In genomic region chr3:134428396-134428795, GRCh38 we compare ENCODE assay signal across 1 cellular context.
TF ChIP-seq lines count a peak whose summit lies in the region.

No MANE protein-coding gene starts in this region.

TF ChIP-seq in HCT116, 20 proteins besides CTCF, POLR2A, EP300 and RAD21 (continued from another document):
- TF ChIP-seq, protein P1, sequence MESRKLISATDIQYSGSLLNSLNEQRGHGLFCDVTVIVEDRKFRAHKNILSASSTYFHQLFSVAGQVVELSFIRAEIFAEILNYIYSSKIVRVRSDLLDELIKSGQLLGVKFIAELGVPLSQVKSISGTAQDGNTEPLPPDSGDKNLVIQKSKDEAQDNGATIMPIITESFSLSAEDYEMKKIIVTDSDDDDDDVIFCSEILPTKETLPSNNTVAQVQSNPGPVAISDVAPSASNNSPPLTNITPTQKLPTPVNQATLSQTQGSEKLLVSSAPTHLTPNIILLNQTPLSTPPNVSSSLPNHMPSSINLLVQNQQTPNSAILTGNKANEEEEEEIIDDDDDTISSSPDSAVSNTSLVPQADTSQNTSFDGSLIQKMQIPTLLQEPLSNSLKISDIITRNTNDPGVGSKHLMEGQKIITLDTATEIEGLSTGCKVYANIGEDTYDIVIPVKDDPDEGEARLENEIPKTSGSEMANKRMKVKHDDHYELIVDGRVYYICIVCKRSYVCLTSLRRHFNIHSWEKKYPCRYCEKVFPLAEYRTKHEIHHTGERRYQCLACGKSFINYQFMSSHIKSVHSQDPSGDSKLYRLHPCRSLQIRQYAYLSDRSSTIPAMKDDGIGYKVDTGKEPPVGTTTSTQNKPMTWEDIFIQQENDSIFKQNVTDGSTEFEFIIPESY (IDR thresholded peaks at IDR 0.05; ENCODE audit: extremely low read depth, insufficient replicate concordance, low read length): no peak
- no peak for TF ChIP-seq FOSL1 (IDR thresholded peaks at IDR 0.05; ENCODE audit: low read depth)
- TF ChIP-seq CBX3 (IDR thresholded peaks at IDR 0.05; ENCODE audit: low read depth): no peak
- no peak for TF ChIP-seq ZFX (IDR thresholded peaks at IDR 0.05)
- no peak for TF ChIP-seq SP1 (IDR thresholded peaks at IDR 0.05; ENCODE audit: low read depth)
- TF ChIP-seq YY1 (IDR thresholded peaks at IDR 0.05; ENCODE audit: extremely low read depth, insufficient replicate concordance, low read depth, low read length): no peak
- TF ChIP-seq CEBPB (IDR thresholded peaks at IDR 0.05; ENCODE audit: low read depth): no peak
- TF ChIP-seq TCF7L2 (IDR thresholded peaks at IDR 0.05; ENCODE audit: borderline replicate concordance, extremely low read depth, insufficient read depth, insufficient read length): no peak
- no peak for TF ChIP-seq JUND (IDR thresholded peaks at IDR 0.05)
- no peak for TF ChIP-seq EZH2 (IDR thresholded peaks at IDR 0.05)
- TF ChIP-seq ZNF274 (IDR thresholded peaks at IDR 0.05; ENCODE audit: low read depth, low read length): no peak
- TF ChIP-seq, protein P2, sequence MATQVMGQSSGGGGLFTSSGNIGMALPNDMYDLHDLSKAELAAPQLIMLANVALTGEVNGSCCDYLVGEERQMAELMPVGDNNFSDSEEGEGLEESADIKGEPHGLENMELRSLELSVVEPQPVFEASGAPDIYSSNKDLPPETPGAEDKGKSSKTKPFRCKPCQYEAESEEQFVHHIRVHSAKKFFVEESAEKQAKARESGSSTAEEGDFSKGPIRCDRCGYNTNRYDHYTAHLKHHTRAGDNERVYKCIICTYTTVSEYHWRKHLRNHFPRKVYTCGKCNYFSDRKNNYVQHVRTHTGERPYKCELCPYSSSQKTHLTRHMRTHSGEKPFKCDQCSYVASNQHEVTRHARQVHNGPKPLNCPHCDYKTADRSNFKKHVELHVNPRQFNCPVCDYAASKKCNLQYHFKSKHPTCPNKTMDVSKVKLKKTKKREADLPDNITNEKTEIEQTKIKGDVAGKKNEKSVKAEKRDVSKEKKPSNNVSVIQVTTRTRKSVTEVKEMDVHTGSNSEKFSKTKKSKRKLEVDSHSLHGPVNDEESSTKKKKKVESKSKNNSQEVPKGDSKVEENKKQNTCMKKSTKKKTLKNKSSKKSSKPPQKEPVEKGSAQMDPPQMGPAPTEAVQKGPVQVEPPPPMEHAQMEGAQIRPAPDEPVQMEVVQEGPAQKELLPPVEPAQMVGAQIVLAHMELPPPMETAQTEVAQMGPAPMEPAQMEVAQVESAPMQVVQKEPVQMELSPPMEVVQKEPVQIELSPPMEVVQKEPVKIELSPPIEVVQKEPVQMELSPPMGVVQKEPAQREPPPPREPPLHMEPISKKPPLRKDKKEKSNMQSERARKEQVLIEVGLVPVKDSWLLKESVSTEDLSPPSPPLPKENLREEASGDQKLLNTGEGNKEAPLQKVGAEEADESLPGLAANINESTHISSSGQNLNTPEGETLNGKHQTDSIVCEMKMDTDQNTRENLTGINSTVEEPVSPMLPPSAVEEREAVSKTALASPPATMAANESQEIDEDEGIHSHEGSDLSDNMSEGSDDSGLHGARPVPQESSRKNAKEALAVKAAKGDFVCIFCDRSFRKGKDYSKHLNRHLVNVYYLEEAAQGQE (IDR thresholded peaks at IDR 0.05; ENCODE audit: low read depth): no peak
- no peak for TF ChIP-seq SIN3A (IDR thresholded peaks at IDR 0.05; ENCODE audit: low read depth)
- TF ChIP-seq, protein P3, sequence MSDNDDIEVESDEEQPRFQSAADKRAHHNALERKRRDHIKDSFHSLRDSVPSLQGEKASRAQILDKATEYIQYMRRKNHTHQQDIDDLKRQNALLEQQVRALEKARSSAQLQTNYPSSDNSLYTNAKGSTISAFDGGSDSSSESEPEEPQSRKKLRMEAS (IDR thresholded peaks at IDR 0.05): no peak
TF ChIP-seq in HCT116: peak in this region for 0.
